Comparison of ENCODE assay signal across 13 cellular contexts in the genomic region with DNA sequence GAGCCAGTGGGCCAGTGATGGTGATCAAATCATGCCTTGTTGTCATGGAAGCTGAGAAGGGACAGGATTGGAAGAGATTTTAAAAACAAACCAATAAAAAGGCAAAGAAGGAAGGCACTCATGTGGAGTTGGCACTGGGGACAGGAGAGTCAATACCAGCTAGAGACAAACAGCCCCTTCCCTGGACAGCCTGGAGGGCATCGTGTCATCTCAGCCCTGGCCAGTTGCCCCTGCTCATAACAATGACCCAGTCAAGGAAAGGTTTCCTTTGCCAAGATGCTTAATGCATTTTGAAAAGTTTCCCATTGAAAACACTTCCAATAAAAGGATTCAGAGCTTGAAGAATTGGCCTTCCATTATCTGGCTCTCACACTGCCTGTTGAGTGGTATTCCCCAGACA.
"Had no signal": no experiment of that assay in that cellular context is flagged by ENCODE, and none has a peak within 500 bp of the region (broad histone marks: within the 10 kb centered on the region; RNA-seq: fewer than 3 reads in every experiment).

No MANE protein-coding gene starts in this region.

- DNase-seq: activated CD4-positive, alpha-beta T cell treated with anti-CD3 and anti-CD28 coated beads, Interleukin-2, amount 10 ng/mL, durations not matched to agents 24 days and 14 days; activated CD8-positive, alpha-beta memory T cell treated with anti-CD3 and anti-CD28 coated beads, Interleukin-2, amount 50 U/mL, for 4 hours; activated CD8-positive, alpha-beta T cell treated with anti-CD3 and anti-CD28 coated beads, Interleukin-2, amount 10 ng/mL, durations not matched to agents 7 days and 5 days; activated gamma-delta T cell; activated naive CD8-positive, alpha-beta T cell treated with anti-CD3 and anti-CD28 coated beads for 36 hours; activated T-cell treated with anti-CD3 and anti-CD28 coated beads, Interleukin-2, amount 50 U/mL, for 72 hours; left ventricle myocardium superior; mesendoderm; natural killer cell; stimulated activated CD4-positive, alpha-beta T cell treated with anti-CD3 and anti-CD28 coated beads, Interleukin-4, amount 100 ng/mL, for 24 hours; stimulated activated naive CD8-positive, alpha-beta T cell treated with anti-CD3 and anti-CD28 coated beads, Interleukin-15, Interleukin-2, amounts not matched to agents 100 U/mL and 50 U/mL, for 24 hours; trophoblast cell had no signal

- ATAC-seq: activated CD8-positive, alpha-beta T cell treated with anti-CD3 and anti-CD28 coated beads, Interleukin-2, amount 10 ng/mL, durations not matched to agents 7 days and 5 days; activated T-cell treated with anti-CD3 and anti-CD28 coated beads, Interleukin-2, amount 50 U/mL, for 72 hours; left ventricle myocardium superior; natural killer cell; stimulated activated naive CD8-positive, alpha-beta T cell treated with anti-CD3 and anti-CD28 coated beads, Interleukin-15, Interleukin-2, amounts not matched to agents 100 U/mL and 50 U/mL, for 24 hours; WTC11 had no signal
